19 cellular contexts compared by ENCODE assay signal in genomic region chr10:24931236-24931635, GRCh38. TPM values are rescaled to one million over a fixed set of nuclear protein-coding genes. Genes with fewer than 3 reads are reported as not detected.
DNase-seq lines count a peak whose midpoint lies in the region; ATAC-seq, FAIRE-seq and TF ChIP-seq lines count a peak whose summit lies in the region.
"Had no signal": no experiment of that assay in that cellular context is flagged by ENCODE, and none has a peak within 500 bp of the region (broad histone marks: within the 10 kb centered on the region; RNA-seq: fewer than 3 reads in every experiment).

No MANE protein-coding gene starts in this region.

- H3K36me3 ChIP-seq in K562 (ENCODE audit: control insufficient read depth, insufficient read depth, low read length) (no peaks in the 10 kb centered on the region), pancreas (no peaks in the 10 kb centered on the region), osteoblast (ENCODE audit: insufficient read depth, low read length) (no peaks in the 10 kb centered on the region), colonic mucosa (no peaks in the 10 kb centered on the region)
- H3K36me3 ChIP-seq: BE2C had no signal

- no peaks in the 10 kb centered on the region for H4K20me1 ChIP-seq in K562 (replicated peaks; ENCODE audit: control insufficient read depth, insufficient read depth, low read length)
- H4K20me1 ChIP-seq in osteoblast (ENCODE audit: insufficient read depth, low read length) = no peaks in the 10 kb centered on the region

- 30% methylated on average over 1 of the region's 1 CpG for WGBS in K562 (ENCODE audit: insufficient coverage, low coverage, missing lambda C conversion rate)
- WGBS in pancreas, 2 donors = 87 to 95% methylated on average over 1 of the region's 1 CpG

- TF ChIP-seq EP300 in K562 (IDR thresholded peaks at IDR 0.05; ENCODE audit: low read length) = no peak

- H3K27ac ChIP-seq in K562 (ENCODE audit: extremely low read depth, low read depth, low read length) (no peak overlapping the region), pancreas (no peak overlapping the region), osteoblast (ENCODE audit: low read depth, low read length) (no peak overlapping the region), colonic mucosa (no peak overlapping the region)

- H3K4me1 ChIP-seq in K562 (replicated peaks in 1 of 2; ENCODE audit: control insufficient read depth in 2 of 2, insufficient read depth in 2 of 2, low read length in 2 of 2) (peaks cover 14 to 17% of the 10 kb centered on the region in 2 experiments), pancreas (no peaks in the 10 kb centered on the region), osteoblast (ENCODE audit: insufficient read depth, low read length) (peaks cover 13% of the 10 kb centered on the region), colonic mucosa (no peaks in the 10 kb centered on the region)
- H3K4me1 ChIP-seq: BE2C had no signal

- no peak for TF ChIP-seq RAD21 in K562 (CRISPR knock-in tag; conservative IDR thresholded peaks at IDR 0.05 in 1 of 2, IDR thresholded peaks at IDR 0.05 in 1 of 2)

- peak; percentile 73 for FAIRE-seq in A204.1 (lab: Jason Lieb, UNC)
- FAIRE-seq in GM19239 (lab: Jason Lieb, UNC) = peak; percentile 69
- no peak for FAIRE-seq in K562 (lab: Jason Lieb, UNC)
- peak; percentile 89 for FAIRE-seq in pancreas (lab: Jason Lieb, UNC)
- FAIRE-seq: D721Med, H1 had no signal

- intact Hi-C loops in K562 (cut with micrococcal nuclease) (no loop called here), pancreas (cut with DNase I) (no loop called here), colonic mucosa (cut with DNase I) (no loop called here)

- no peak overlapping the region for H3K9ac ChIP-seq in K562 (ENCODE audit: insufficient read depth in 1 of 2, low read depth in 2 of 2, low read length in 2 of 2)
- no peak overlapping the region for H3K9ac ChIP-seq in colonic mucosa (ENCODE audit: low read depth in 2 of 2, low read length in 2 of 2)

- H3K9me1 ChIP-seq in K562 (ENCODE audit: control insufficient read depth, insufficient read depth, low read length) = no peaks in the 10 kb centered on the region

- H3K79me2 ChIP-seq in K562 (ENCODE audit: control insufficient read depth, insufficient read depth, low read length) (no peaks in the 10 kb centered on the region), osteoblast (ENCODE audit: insufficient read depth, low read length) (no peaks in the 10 kb centered on the region)

- POLR2A ChIA-PET in K562 (lab: Yijun Ruan, JAX) = no interaction called here

- ATAC-seq in K562 (no peak), pancreas (no peak), HG03108 (IDR thresholded peaks at IDR 0.05; ENCODE audit: unreplicated experiment) (no peak)

- H3K4me2 ChIP-seq in K562 (ENCODE audit: insufficient read depth, low read length) (no peak overlapping the region), osteoblast (ENCODE audit: insufficient read depth, low read length) (no peak overlapping the region)

- DNase-seq in GM19239 (ENCODE audit: insufficient read length, low spot score) (no peak), K562 (ENCODE audit: extremely low read depth in 1 of 4, low spot score in 3 of 4) (no peak), pancreas (no peak), osteoblast (ENCODE audit: insufficient read length, low spot score, missing footprints) (no peak), DMS79 (lab: John Stamatoyannopoulos, UW) (no peak), colonic mucosa (no peak)
- DNase-seq: 8988T; ACHN; BE2C; C1 segment of cervical spinal cord; Caco-2; CD4-positive, CD25-positive, alpha-beta regulatory T cell; CD8-positive, alpha-beta memory T cell; GF-D8; H9 had no signal

- H3K27me3 ChIP-seq in K562 (ENCODE audit: control insufficient read depth in 2 of 2, insufficient read depth in 2 of 2, low read length in 2 of 2) (no peaks in the 10 kb centered on the region), pancreas (no peaks in the 10 kb centered on the region), osteoblast (ENCODE audit: insufficient read depth, low read length) (peaks cover 4% of the 10 kb centered on the region), colonic mucosa (no peaks in the 10 kb centered on the region)
- H3K27me3 ChIP-seq: BE2C had no signal

- CTCF ChIA-PET in K562 (lab: Yijun Ruan, JAX; ENCODE audit: low intra/inter-chr PET ratio) = no interaction called here

- H3K4me3 ChIP-seq in K562 (no peak overlapping the region), pancreas (no peak overlapping the region), osteoblast (ENCODE audit: insufficient read depth, low read length) (no peak overlapping the region), colonic mucosa (no peak overlapping the region)

- H2AFZ ChIP-seq in K562 (ENCODE audit: low read depth, low read length) = no peak overlapping the region
- no peak overlapping the region for H2AFZ ChIP-seq in osteoblast (ENCODE audit: low read length)

- in situ Hi-C loops in K562 (cut with MboI) = no loop called here

- H3K9me3 ChIP-seq in K562 (replicated peaks; ENCODE audit: control insufficient read depth, insufficient read depth, low read depth, low read length) = no peaks in the 10 kb centered on the region; the same call in 1 of the 2 replicates
- H3K9me3 ChIP-seq in pancreas = no peaks in the 10 kb centered on the region
- no peaks in the 10 kb centered on the region for H3K9me3 ChIP-seq in osteoblast (ENCODE audit: low read depth, low read length)
- H3K9me3 ChIP-seq in colonic mucosa = no peaks in the 10 kb centered on the region
- H3K9me3 ChIP-seq: BE2C, Caco-2 had no signal

- TF ChIP-seq CTCF in K562 (IDR thresholded peaks at IDR 0.05 in 2 of 3, conservative IDR thresholded peaks at IDR 0.05 in 1 of 3; ENCODE audit: insufficient read depth in 2 of 3, low read depth in 1 of 3, low read length in 3 of 3) (no peak), pancreas (IDR thresholded peaks at IDR 0.05) (no peak), osteoblast (IDR thresholded peaks at IDR 0.05; ENCODE audit: extremely low read depth, low read depth, low read length) (no peak), colonic mucosa (IDR thresholded peaks at IDR 0.05) (no peak)

- TF ChIP-seq POLR2A in K562 (conservative IDR thresholded peaks at IDR 0.05) = no peak

- no TSS peak for BruUV-seq in K562 (replicated peaks; lab: Mats Ljungman, UMichigan)

TF ChIP-seq in K562, 482 proteins besides CTCF, POLR2A, EP300 and RAD21:
- 0 out of 2 replicates have a peak, but pooled peaks have one; percentile 2 for TF ChIP-seq GABPA (tag; conservative IDR thresholded peaks at IDR 0.05; ENCODE audit: low read depth)
- TF ChIP-seq HMG20A (CRISPR knock-in tag; conservative IDR thresholded peaks at IDR 0.05) = no peak
- TF ChIP-seq ZNF512 (tag; IDR thresholded peaks at IDR 0.05) = peak; percentile 91
TF ChIP-seq in K562: peak in this region for 2.

RNA-seq across cellular contexts. Expression of gene PRTFDC1, which starts 21.2 kb away (rescaled TPM):
- total RNA-seq in K562 (2011; cell fraction: chromatin; rRNA removed; ENCODE audit: low replicate concordance) = 3.9 and 7.0 TPM in 2 replicates
- total RNA-seq in K562 (2011; cell fraction: nucleolus; rRNA removed) = 2.5 and 3.3 TPM in 2 replicates
- 3.3 and 4.6 TPM in 2 replicates for total RNA-seq in K562 (2011; cell fraction: nucleoplasm; rRNA removed)
- total RNA-seq in K562 (2014; rRNA removed) (6.0 and 7.0 TPM in 2 replicates), K562 (2014; rRNA removed; fragmentation: Illumina TruSeq; extraction: Trizol) (10.0 and 14.4 TPM in 2 replicates), K562 (2015; rRNA removed; fragmentation: Illumina TruSeq; extraction: Trizol) (9.4 and 9.5 TPM in 2 replicates), K562 (2021) (7.5 and 8.0 TPM in 2 replicates), pancreas (1 to 10 TPM; 1.7 to 4.0 (median 2.8) TPM), osteoblast (5.1 and 5.3 TPM in 2 replicates), colonic mucosa (10 to 100 TPM in 1 of 2 donors, 1 to 10 TPM in 1; 8.1 to 16.0 TPM)
- polyA plus RNA-seq in K562 (2011; rRNA removed) (17.4 and 27.6 TPM in 2 replicates), K562 (2014; fragmentation: Illumina TruSeq; extraction: Trizol) (10.7 and 12.5 TPM in 2 replicates), K562 (2014; fragmentation: Nextera tagmentation; extraction: Ambion mirVana) (10 to 100 TPM; 19.0 to 19.7 TPM), K562 (2014; rRNA removed) (9.1 TPM in 2 replicates), pancreas (1 to 10 TPM; 2.2 to 6.1 TPM)
- polyA plus RNA-seq in K562 (2011; cell fraction: cytosol; rRNA removed) = 6.6 and 11.7 TPM in 2 replicates
- 7.0 and 9.7 TPM in 2 replicates for polyA plus RNA-seq in K562 (2011; cell fraction: nucleus; rRNA removed)
- 12.9 and 14.9 TPM in 2 replicates for polyA plus RNA-seq in K562 (2012)
- 24.3 and 33.2 TPM in 2 replicates for polyA minus RNA-seq in K562 (2011; rRNA and poly(A)+ RNA removed)
- polyA minus RNA-seq in K562 (2011; cell fraction: cytosol; rRNA and poly(A)+ RNA removed) = 1.8 and 8.7 TPM in 2 replicates
- polyA minus RNA-seq in K562 (2011; cell fraction: nucleus; rRNA and poly(A)+ RNA removed) = 4.0 and 7.3 TPM in 2 replicates
